In genomic region chr2:29224693-29225551, GRCh38 we compare ENCODE assay signal across 14 cellular contexts.
DNase-seq lines count a peak whose midpoint lies in the region; ATAC-seq and TF ChIP-seq lines count a peak whose summit lies in the region.
"Had no signal": no experiment of that assay in that cellular context is flagged by ENCODE, and none has a peak within 500 bp of the region (broad histone marks: within the 10 kb centered on the region; RNA-seq: fewer than 3 reads in every experiment).

No MANE protein-coding gene starts in this region.

- CTCF ChIA-PET in WTC11 (lab: Charles Lee), result interaction anchor here (1.0 to 1.7 kb wide), 4 partner anchors 14 to 266 kb away, joined by 3 to 5 read pairs (median 4); no protein-coding TSS in a partner anchor

- TF ChIP-seq CTCF in WTC11 (IDR thresholded peaks at IDR 0.05), result no peak
- TF ChIP-seq CTCF in progenitor cell of endocrine pancreas (IDR thresholded peaks at IDR 0.05; ENCODE audit: unreplicated experiment), result no peak

- H3K27ac Mint-ChIP-seq in WTC11 (no peak overlapping the region), progenitor cell of endocrine pancreas (peak overlapping the region; percentile 22)
- H3K27ac Mint-ChIP-seq: B cell; CD8-positive, alpha-beta T cell had no signal

- peaks cover 29 to 82% (median 47%) of the 10 kb centered on the region in 10 experiments for H3K4me1 ChIP-seq in BLaER1 treated with 17β-estradiol and CSF1 and Interleukin-3, amounts not matched to agents 10 nM and 100 nM

- peak; percentile 3 for DNase-seq in G401 (ENCODE audit: low spot score)
- DNase-seq in WTC11 (ENCODE audit: low spot score), result peak; percentile 4
- DNase-seq in progenitor cell of endocrine pancreas (ENCODE audit: low spot score, unreplicated experiment), result no peak
- no peak for DNase-seq in effector CD8-positive, alpha-beta T cell (lab: John Stamatoyannopoulos, UW)
- DNase-seq in NOMO-1 treated with DMSO at 0.1 percent for 48 hours (lab: John Stamatoyannopoulos, UW; ENCODE audit: unreplicated experiment), result no peak
- DNase-seq in GM03348 (ENCODE audit: low spot score), result no peak
- DNase-seq: CD8-positive, alpha-beta T cell; DND-41; GDM1; NCI-H446 treated with DMSO at 0.1 percent for 48 hours; NCI-H748 treated with DMSO at 0.1 percent for 48 hours had no signal

- in situ Hi-C loops in G401 (cut with HindIII; ENCODE audit: low sequenced_read_pairs), result no loop called here

- peak overlapping the region in 1 of 11 experiments; percentile 42; a peak in 1 of 22 replicates for H3K9ac ChIP-seq in BLaER1 treated with 17β-estradiol and CSF1 and Interleukin-3, amounts not matched to agents 10 nM and 100 nM

- H3K27me3 ChIP-seq in BLaER1 treated with 17β-estradiol and CSF1 and Interleukin-3, amounts not matched to agents 10 nM and 100 nM, result no peaks in the 10 kb centered on the region

- H3K27me3 Mint-ChIP-seq in WTC11 (ENCODE audit: low read depth), result no peaks in the 10 kb centered on the region
- peaks cover 10% of the 10 kb centered on the region for H3K27me3 Mint-ChIP-seq in progenitor cell of endocrine pancreas

- H3K4me2 ChIP-seq in BLaER1 treated with 17β-estradiol and CSF1 and Interleukin-3, amounts not matched to agents 10 nM and 100 nM, result peak overlapping the region; percentile 30 to 84 (median 55); a peak in 18 of 22 replicates

- H3K27ac ChIP-seq in BLaER1 treated with 17β-estradiol and CSF1 and Interleukin-3, amounts not matched to agents 10 nM and 100 nM, result peak overlapping the region in 3 of 11 experiments; percentile 39 to 71 (median 42); a peak in 4 of 22 replicates

- H3K9me3 Mint-ChIP-seq in WTC11 (no peaks in the 10 kb centered on the region), progenitor cell of endocrine pancreas (ENCODE audit: low read depth) (no peaks in the 10 kb centered on the region)
- H3K9me3 Mint-ChIP-seq: CD8-positive, alpha-beta T cell had no signal

- no peaks in the 10 kb centered on the region for H3K36me3 Mint-ChIP-seq in WTC11
- no peaks in the 10 kb centered on the region for H3K36me3 Mint-ChIP-seq in progenitor cell of endocrine pancreas (ENCODE audit: insufficient read depth)
- H3K36me3 Mint-ChIP-seq: CD8-positive, alpha-beta T cell had no signal

- no peaks in the 10 kb centered on the region; a peak in 2 of 22 replicates for H4K20me1 ChIP-seq in BLaER1 treated with 17β-estradiol and CSF1 and Interleukin-3, amounts not matched to agents 10 nM and 100 nM

- no peak overlapping the region for H3K4me3 Mint-ChIP-seq in WTC11
- no peak overlapping the region for H3K4me3 Mint-ChIP-seq in progenitor cell of endocrine pancreas (ENCODE audit: low read depth)
- H3K4me3 Mint-ChIP-seq: B cell; CD8-positive, alpha-beta T cell had no signal

- no peak overlapping the region for H3K4me3 ChIP-seq in BLaER1 treated with 17β-estradiol and CSF1 and Interleukin-3, amounts not matched to agents 10 nM and 100 nM

- peaks cover 4% of the 10 kb centered on the region; the same call in 1 of the 2 replicates for H3K4me1 Mint-ChIP-seq in WTC11
- no peaks in the 10 kb centered on the region for H3K4me1 Mint-ChIP-seq in progenitor cell of endocrine pancreas (ENCODE audit: low read depth)
- H3K4me1 Mint-ChIP-seq: B cell had no signal

- POLR2A ChIA-PET in WTC11 (lab: Charles Lee), result no interaction called here

- ATAC-seq in WTC11, result no peak
- ATAC-seq: CD8-positive, alpha-beta T cell; HCT116 had no signal

- peaks cover 0 to 9% (median 4%) of the 10 kb centered on the region in 11 experiments; a peak in 7 of 22 replicates for H3K9me3 ChIP-seq in BLaER1 treated with 17β-estradiol and CSF1 and Interleukin-3, amounts not matched to agents 10 nM and 100 nM (replicated peaks in 1 of 11)

- H3K36me3 ChIP-seq in BLaER1 treated with 17β-estradiol and CSF1 and Interleukin-3, amounts not matched to agents 10 nM and 100 nM, result peaks cover 0 to 6% (median 0%) of the 10 kb centered on the region in 11 experiments; a peak in 1 of 22 replicates

TF ChIP-seq in WTC11, 78 proteins besides CTCF, POLR2A, EP300 and RAD21 (continues in another document):
- TF ChIP-seq FOXK1 (CRISPR knock-in tag; IDR thresholded peaks at IDR 0.05) (no peak), ERG (CRISPR knock-in tag; IDR thresholded peaks at IDR 0.05) (no peak), CDX4 (CRISPR knock-in tag; IDR thresholded peaks at IDR 0.05; ENCODE audit: borderline replicate concordance) (no peak), ETV6 (CRISPR knock-in tag; IDR thresholded peaks at IDR 0.05) (no peak), USF1 (CRISPR knock-in tag; IDR thresholded peaks at IDR 0.05) (no peak), GTF2I (CRISPR knock-in tag; conservative IDR thresholded peaks at IDR 0.05) (no peak), E2F5 (CRISPR knock-in tag; IDR thresholded peaks at IDR 0.05) (no peak), ARID4B (CRISPR knock-in tag; IDR thresholded peaks at IDR 0.05; ENCODE audit: borderline replicate concordance) (no peak), ZBTB21 (CRISPR knock-in tag; IDR thresholded peaks at IDR 0.05; ENCODE audit: borderline replicate concordance) (no peak), HMGA2 (CRISPR knock-in tag; IDR thresholded peaks at IDR 0.05) (no peak), TEAD1 (CRISPR knock-in tag; IDR thresholded peaks at IDR 0.05) (no peak)
- TF ChIP-seq, protein P1, sequence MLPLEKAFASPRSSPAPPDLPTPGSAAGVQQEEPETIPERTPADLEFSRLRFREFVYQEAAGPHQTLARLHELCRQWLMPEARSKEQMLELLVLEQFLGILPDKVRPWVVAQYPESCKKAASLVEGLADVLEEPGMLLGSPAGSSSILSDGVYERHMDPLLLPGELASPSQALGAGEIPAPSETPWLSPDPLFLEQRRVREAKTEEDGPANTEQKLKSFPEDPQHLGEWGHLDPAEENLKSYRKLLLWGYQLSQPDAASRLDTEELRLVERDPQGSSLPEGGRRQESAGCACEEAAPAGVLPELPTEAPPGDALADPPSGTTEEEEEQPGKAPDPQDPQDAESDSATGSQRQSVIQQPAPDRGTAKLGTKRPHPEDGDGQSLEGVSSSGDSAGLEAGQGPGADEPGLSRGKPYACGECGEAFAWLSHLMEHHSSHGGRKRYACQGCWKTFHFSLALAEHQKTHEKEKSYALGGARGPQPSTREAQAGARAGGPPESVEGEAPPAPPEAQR (CRISPR knock-in tag; IDR thresholded peaks at IDR 0.05), result no peak

Comparison
In these comparisons a context has a peak if more than half of its experiments do, and no peak if none do; other contexts are left out.
1. DNase-seq: peak in G401 (single experiment) and WTC11 (single experiment); none in progenitor cell of endocrine pancreas (single experiment), effector CD8-positive, alpha-beta T cell (single experiment), NOMO-1 treated with DMSO at 0.1 percent for 48 hours (single experiment) and GM03348 (single experiment).